Comparison of ENCODE assay signal across 31 cellular contexts in genomic region chr1:237999426-238000052, GRCh38.
"Had no signal": no experiment of that assay in that cellular context is flagged by ENCODE, and none has a peak within 500 bp of the region (broad histone marks: within the 10 kb centered on the region; RNA-seq: fewer than 3 reads in every experiment).

No MANE protein-coding gene starts in this region.

- ATAC-seq: activated CD4-positive, alpha-beta T cell treated with anti-CD3 and anti-CD28 coated beads for 36 hours; activated CD8-positive, alpha-beta T cell treated with anti-CD3 and anti-CD28 coated beads for 36 hours; activated naive CD8-positive, alpha-beta T cell treated with anti-CD3 and anti-CD28 coated beads, Interleukin-2, amount 50 U/mL, for 24 hours; activated T-cell treated with anti-CD3 and anti-CD28 coated beads, Interleukin-2, amount 50 U/mL, for 4 hours; activated T-helper 17 cell treated with anti-CD3 and anti-CD28 coated beads, Interleukin-2, amount 50 U/mL, for 72 hours; body of pancreas; effector memory CD8-positive, alpha-beta T cell; foreskin keratinocyte; gastrocnemius medialis; heart left ventricle had no signal

- H3K4me1 Mint-ChIP-seq: activated CD4-positive, alpha-beta T cell treated with anti-CD3 and anti-CD28 coated beads for 36 hours; activated CD4-positive, alpha-beta T cell treated with anti-CD3 and anti-CD28 coated beads, Interleukin-2, amount 10 ng/mL, durations not matched to agents 7 days and 5 days; activated naive CD4-positive, alpha-beta T cell treated with anti-CD3 and anti-CD28 coated beads, Interleukin-2, amount 50 U/mL, for 24 hours; activated naive CD8-positive, alpha-beta T cell treated with anti-CD3 and anti-CD28 coated beads for 36 hours; activated naive CD8-positive, alpha-beta T cell treated with anti-CD3 and anti-CD28 coated beads, Interleukin-2, amount 50 U/mL, for 24 hours; activated T-helper 17 cell treated with anti-CD3 and anti-CD28 coated beads, Interleukin-2, amount 50 U/mL, for 72 hours had no signal

- H3K27me3 Mint-ChIP-seq: activated CD4-positive, alpha-beta T cell treated with anti-CD3 and anti-CD28 coated beads for 36 hours; activated CD4-positive, alpha-beta T cell treated with anti-CD3 and anti-CD28 coated beads, Interleukin-2, amount 10 ng/mL, durations not matched to agents 7 days and 5 days; activated CD8-positive, alpha-beta T cell treated with anti-CD3 and anti-CD28 coated beads for 36 hours; activated naive CD4-positive, alpha-beta T cell treated with anti-CD3 and anti-CD28 coated beads, Interleukin-2, amount 50 U/mL, for 24 hours; activated naive CD8-positive, alpha-beta T cell treated with anti-CD3 and anti-CD28 coated beads for 36 hours; activated naive CD8-positive, alpha-beta T cell treated with anti-CD3 and anti-CD28 coated beads, Interleukin-2, amount 50 U/mL, for 24 hours; effector memory CD8-positive, alpha-beta T cell had no signal

- H3K36me3 Mint-ChIP-seq: activated naive CD4-positive, alpha-beta T cell treated with anti-CD3 and anti-CD28 coated beads, Interleukin-2, amount 50 U/mL, for 24 hours; activated naive CD8-positive, alpha-beta T cell treated with anti-CD3 and anti-CD28 coated beads for 36 hours had no signal

- H3K9me3 Mint-ChIP-seq: activated CD8-positive, alpha-beta T cell treated with anti-CD3 and anti-CD28 coated beads for 36 hours; activated T-helper 17 cell treated with anti-CD3 and anti-CD28 coated beads, Interleukin-2, amount 50 U/mL, for 72 hours; effector memory CD8-positive, alpha-beta T cell had no signal

- H3K27ac Mint-ChIP-seq: activated CD4-positive, alpha-beta T cell treated with anti-CD3 and anti-CD28 coated beads for 36 hours; activated CD4-positive, alpha-beta T cell treated with anti-CD3 and anti-CD28 coated beads, Interleukin-2, amount 10 ng/mL, durations not matched to agents 7 days and 5 days; activated CD8-positive, alpha-beta T cell treated with anti-CD3 and anti-CD28 coated beads for 36 hours; activated naive CD4-positive, alpha-beta T cell treated with anti-CD3 and anti-CD28 coated beads, Interleukin-2, amount 50 U/mL, for 24 hours; activated naive CD8-positive, alpha-beta T cell treated with anti-CD3 and anti-CD28 coated beads for 36 hours; activated naive CD8-positive, alpha-beta T cell treated with anti-CD3 and anti-CD28 coated beads, Interleukin-2, amount 50 U/mL, for 24 hours; activated T-helper 17 cell treated with anti-CD3 and anti-CD28 coated beads, Interleukin-2, amount 50 U/mL, for 72 hours; effector memory CD8-positive, alpha-beta T cell had no signal

- H3K4me3 Mint-ChIP-seq: activated CD4-positive, alpha-beta T cell treated with anti-CD3 and anti-CD28 coated beads for 36 hours; activated CD4-positive, alpha-beta T cell treated with anti-CD3 and anti-CD28 coated beads, Interleukin-2, amount 10 ng/mL, durations not matched to agents 7 days and 5 days; activated CD8-positive, alpha-beta T cell treated with anti-CD3 and anti-CD28 coated beads for 36 hours; activated naive CD4-positive, alpha-beta T cell treated with anti-CD3 and anti-CD28 coated beads, Interleukin-2, amount 50 U/mL, for 24 hours; activated naive CD8-positive, alpha-beta T cell treated with anti-CD3 and anti-CD28 coated beads for 36 hours; activated naive CD8-positive, alpha-beta T cell treated with anti-CD3 and anti-CD28 coated beads, Interleukin-2, amount 50 U/mL, for 24 hours; activated T-cell treated with anti-CD3 and anti-CD28 coated beads, Interleukin-2, amount 50 U/mL, for 4 hours; activated T-helper 17 cell treated with anti-CD3 and anti-CD28 coated beads, Interleukin-2, amount 50 U/mL, for 72 hours; effector memory CD8-positive, alpha-beta T cell had no signal

- DNase-seq: activated CD4-positive, alpha-beta T cell treated with anti-CD3 and anti-CD28 coated beads for 36 hours; activated CD4-positive, alpha-beta T cell treated with anti-CD3 and anti-CD28 coated beads, Interleukin-2, amount 10 ng/mL, durations not matched to agents 7 days and 5 days; activated CD4-positive, alpha-beta T cell treated with anti-CD3 and anti-CD28 coated beads, Interleukin-2, amount 50 U/mL, for 48 hours; activated CD4-positive, CD25-positive, alpha-beta regulatory T cell; activated CD4-positive, CD25-positive, alpha-beta regulatory T cell treated with anti-CD3 and anti-CD28 coated beads, Interleukin-2, amount 50 U/mL, for 72 hours; activated CD8-positive, alpha-beta memory T cell treated with anti-CD3 and anti-CD28 coated beads for 24 hours; activated CD8-positive, alpha-beta T cell treated with anti-CD3 and anti-CD28 coated beads for 36 hours; activated effector memory CD4-positive, alpha-beta T cell treated with Interleukin-2 at 50 U/mL for 16 hours; activated gamma-delta T cell treated with Interleukin-2 at 50 U/mL for 16 hours; activated naive CD4-positive, alpha-beta T cell treated with Interleukin-2 at 50 U/mL for 16 hours; activated naive CD8-positive, alpha-beta T cell treated with anti-CD3 and anti-CD28 coated beads for 36 hours; activated naive CD8-positive, alpha-beta T cell treated with anti-CD3 and anti-CD28 coated beads, Interleukin-2, amount 50 U/mL, for 24 hours; activated T-cell treated with anti-CD3 and anti-CD28 coated beads, Interleukin-2, amount 50 U/mL, for 4 hours; adrenal gland; amygdala; aorta; body of pancreas; caudate nucleus; cortex of kidney; dermis blood vessel endothelial cell; effector CD4-positive, alpha-beta T cell; effector memory CD8-positive, alpha-beta T cell; erythroblast; foreskin keratinocyte; gastrocnemius medialis; glutamatergic neuron; heart left ventricle; T-helper 2 cell; T1000 had no signal
